Comparison of ENCODE assay signal across 16 cellular contexts in the genomic region with DNA sequence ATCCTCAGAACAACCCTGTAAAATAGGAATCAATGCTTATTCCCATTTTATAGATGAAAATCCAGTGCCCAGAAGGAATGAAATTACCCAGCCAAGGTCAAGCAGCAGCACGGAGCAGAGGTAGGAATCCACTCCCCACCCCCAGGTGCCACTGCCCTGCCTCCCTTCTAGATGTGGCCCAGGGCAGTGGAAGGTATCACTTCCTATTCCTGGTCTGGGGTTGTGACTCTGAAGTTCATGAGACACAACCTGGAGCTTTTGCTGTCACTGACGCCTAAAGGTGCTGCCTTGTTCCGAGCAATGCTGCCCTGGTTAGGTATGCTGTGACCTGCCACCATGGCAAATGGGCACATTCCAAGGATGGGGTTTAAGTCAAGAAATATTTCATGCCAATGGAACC. TPM values are rescaled to one million over a fixed set of nuclear protein-coding genes. Genes with fewer than 3 reads are reported as not detected.
A peak's percentile ranks its signal among the peaks of the same experiment; 100 is the strongest.
DNase-seq lines count a peak whose midpoint lies in the region; ATAC-seq, FAIRE-seq and TF ChIP-seq lines count a peak whose summit lies in the region.
"Had no signal": no experiment of that assay in that cellular context is flagged by ENCODE, and none has a peak within 500 bp of the region (broad histone marks: within the 10 kb centered on the region; RNA-seq: fewer than 3 reads in every experiment).

No MANE protein-coding gene starts in this region.

- no peak overlapping the region for H3K27ac ChIP-seq in H1 (ENCODE audit: low read depth, low read length)
- H3K27ac ChIP-seq: thoracic aorta had no signal

- H2BK120ac ChIP-seq in H1 (replicated peaks; ENCODE audit: low read depth, low read length), result no peak overlapping the region

- no peaks in the 10 kb centered on the region for H3K23me2 ChIP-seq in H1 (ENCODE audit: low read depth, low read length)

- H3K4me2 ChIP-seq in H1 (ENCODE audit: insufficient read depth in 1 of 2, low read depth in 2 of 2, low read length in 2 of 2), result no peak overlapping the region

- H3K56ac ChIP-seq in H1 (replicated peaks; ENCODE audit: insufficient read length, low read depth, low read length), result no peak overlapping the region

- H2BK20ac ChIP-seq in H1 (ENCODE audit: low read length), result no peak overlapping the region

- H3K9ac ChIP-seq in H1 (replicated peaks in 1 of 4; ENCODE audit: extremely low read depth in 1 of 4, low read depth in 3 of 4, low read length in 3 of 4), result no peak overlapping the region

- H3K36me3 ChIP-seq in H1 (ENCODE audit: control insufficient read depth in 2 of 4, insufficient read depth in 4 of 4, low read length in 3 of 4) (no peaks in the 10 kb centered on the region), BE2C (no peaks in the 10 kb centered on the region)
- H3K36me3 ChIP-seq: thoracic aorta had no signal

- no peak overlapping the region for H3K14ac ChIP-seq in H1 (ENCODE audit: insufficient read length)

- H3K9me3 ChIP-seq in H1 (ENCODE audit: insufficient read depth in 2 of 2, low read depth in 1 of 2, low read length in 1 of 2) (no peaks in the 10 kb centered on the region), BE2C (no peaks in the 10 kb centered on the region)
- H3K9me3 ChIP-seq: thoracic aorta had no signal

- FAIRE-seq in H1 (lab: Jason Lieb, UNC), result no peak
- FAIRE-seq: islet of Langerhans had no signal

- H2BK12ac ChIP-seq in H1 (ENCODE audit: low read depth, low read length), result no peak overlapping the region

- no peak for TF ChIP-seq EP300 in H1 (IDR thresholded peaks at IDR 0.05; ENCODE audit: borderline replicate concordance in 1 of 2, low read depth in 2 of 2, low read length in 2 of 2)

- POLR2A ChIA-PET in GM10248 (lab: Yijun Ruan, JAX) (no interaction called here), H1 (lab: Charles Lee; ENCODE audit: partially characterized antibody) (no interaction called here)

- H3K27me3 ChIP-seq in H1 (replicated peaks in 1 of 4; ENCODE audit: control insufficient read depth in 3 of 4, extremely low read depth in 1 of 4, insufficient read depth in 3 of 4, low read length in 3 of 4) (no peaks in the 10 kb centered on the region), BE2C (no peaks in the 10 kb centered on the region)

- no peak overlapping the region; the same call in 1 of the 2 replicates for H2AFZ ChIP-seq in H1 (ENCODE audit: low read length)

- CTCF ChIA-PET in GM10248 (lab: Yijun Ruan, JAX), result interaction anchor here (0.8 to 1.5 kb wide), 4 partner anchors 10 to 23 kb away, joined by 3 read pairs; no protein-coding TSS in a partner anchor
- CTCF ChIA-PET in H1 (lab: Charles Lee; ENCODE audit: partially characterized antibody), result no interaction called here

- no peak overlapping the region for H4K91ac ChIP-seq in H1 (replicated peaks; ENCODE audit: insufficient read length, low read length)

- H4K20me1 ChIP-seq in H1 (replicated peaks in 1 of 2; ENCODE audit: control insufficient read depth in 1 of 2, insufficient read depth in 2 of 2, low read length in 2 of 2), result no peaks in the 10 kb centered on the region

- H3K18ac ChIP-seq in H1 (ENCODE audit: extremely low read depth, low read length), result no peak overlapping the region

- H2AK5ac ChIP-seq in H1 (ENCODE audit: low read depth, low read length), result 0 out of 2 replicates have a peak overlapping the region, but pooled peaks have one; percentile 75

- no peak overlapping the region for H2BK5ac ChIP-seq in H1 (ENCODE audit: low read depth, low read length)

- no peak for TF ChIP-seq RAD21 in H1 (IDR thresholded peaks at IDR 0.05 in 1 of 2, conservative IDR thresholded peaks at IDR 0.05 in 1 of 2; ENCODE audit: low read depth in 2 of 2, low read length in 2 of 2)

- no peak overlapping the region for H3K4me3 ChIP-seq in H1 (ENCODE audit: extremely low read depth in 1 of 4, insufficient read depth in 2 of 4, low read depth in 3 of 4, low read length in 4 of 4)
- no peak overlapping the region for H3K4me3 ChIP-seq in BE2C (ENCODE audit: low read depth, low read length)
- H3K4me3 ChIP-seq: thoracic aorta had no signal

- no peak overlapping the region for H4K5ac ChIP-seq in H1 (ENCODE audit: insufficient read length, low read depth, low read length)

- H4K8ac ChIP-seq in H1 (ENCODE audit: extremely low read depth, insufficient read depth, low read length), result no peak overlapping the region

- no peak for TF ChIP-seq CTCF in GM10248 (IDR thresholded peaks at IDR 0.05; ENCODE audit: control extremely low read depth, extremely low read depth, low read depth, missing control alignments)
- TF ChIP-seq CTCF in H1 (IDR thresholded peaks at IDR 0.05; ENCODE audit: control extremely low read depth in 1 of 3, insufficient read depth in 1 of 3, low read depth in 1 of 3, low read length in 3 of 3), result no peak
- no peak for TF ChIP-seq CTCF in BE2C (IDR thresholded peaks at IDR 0.05; ENCODE audit: low read depth, low read length)

- peak; percentile 55 for DNase-seq in GM10248 (ENCODE audit: extremely low spot score)
- no peak for DNase-seq in H1 (ENCODE audit: low read depth in 1 of 2, low spot score in 2 of 2)
- no peak for DNase-seq in stimulated activated CD4-positive, alpha-beta T cell treated with anti-CD3 and anti-CD28 coated beads, Interleukin-2, amount 100 ng/mL, for 24 hours
- no peak for DNase-seq in BE2C
- no peak for DNase-seq in posterior vena cava (ENCODE audit: low spot score)
- DNase-seq in Ammon's horn (ENCODE audit: low spot score), result no peak
- DNase-seq: activated CD4-positive, alpha-beta T cell treated with anti-CD3 and anti-CD28 coated beads, Interleukin-2, amount 10 ng/mL, durations not matched to agents 24 days and 14 days; activated T-cell treated with anti-CD3 and anti-CD28 coated beads, Interleukin-2, amount 50 U/mL, for 48 hours; amniotic stem cell; H9; midbrain; NCI-H510A had no signal

- ATAC-seq in GM19351 (IDR thresholded peaks at IDR 0.05; ENCODE audit: unreplicated experiment) (peak; percentile 64), HG03066 (IDR thresholded peaks at IDR 0.05; ENCODE audit: low read depth, unreplicated experiment) (peak; percentile 45)

- no peaks in the 10 kb centered on the region for H3K79me2 ChIP-seq in H1 (ENCODE audit: control insufficient read depth in 1 of 2, insufficient read depth in 2 of 2, low read length in 2 of 2)

- H3K79me1 ChIP-seq in H1 (ENCODE audit: low read depth, low read length), result no peaks in the 10 kb centered on the region

- no peak for TF ChIP-seq POLR2A in H1 (IDR thresholded peaks at IDR 0.05; ENCODE audit: control extremely low read depth in 1 of 2, low read depth in 2 of 2, low read length in 2 of 2)

- H3K4me1 ChIP-seq in H1 (replicated peaks in 1 of 4; ENCODE audit: control insufficient read depth in 3 of 4, insufficient read depth in 4 of 4, low read length in 3 of 4), result no peaks in the 10 kb centered on the region
- H3K4me1 ChIP-seq in BE2C, result no peaks in the 10 kb centered on the region

- intact Hi-C loops in posterior vena cava (cut with DNase I), result no loop called here

- 92% methylated on average over 3 of the region's 3 CpGs; no CpG with 5 or more reads in 1 of the 2 experiments for WGBS in H1 (ENCODE audit: extremely low coverage in 1 of 2, insufficient coverage in 1 of 2, insufficient read length in 1 of 2, insufficient replicate concordance in 2 of 2, low coverage in 1 of 2, low lambda C conversion rate in 2 of 2, missing lambda C conversion rate in 1 of 2), 2 experiments

- H2BK15ac ChIP-seq in H1 (ENCODE audit: low read length), result no peak overlapping the region

- no peak overlapping the region for H3K23ac ChIP-seq in H1 (ENCODE audit: insufficient read length)

- H3K4ac ChIP-seq in H1 (replicated peaks; ENCODE audit: insufficient read length, low read depth, low read length), result no peak overlapping the region

TF ChIP-seq in H1, 55 proteins besides CTCF, POLR2A, EP300 and RAD21:
- no peak for TF ChIP-seq SIN3A (conservative IDR thresholded peaks at IDR 0.05 in 1 of 2, IDR thresholded peaks at IDR 0.05 in 1 of 2; ENCODE audit: low read depth in 1 of 2, low read length in 2 of 2)
- TF ChIP-seq CREB1 (IDR thresholded peaks at IDR 0.05), result no peak
- TF ChIP-seq CHD2 (IDR thresholded peaks at IDR 0.05; ENCODE audit: low read length), result no peak
- no peak for TF ChIP-seq BACH1 (IDR thresholded peaks at IDR 0.05; ENCODE audit: low read length)
- TF ChIP-seq SUZ12 (IDR thresholded peaks at IDR 0.05; ENCODE audit: low read length), result no peak
- no peak for TF ChIP-seq SIRT6 (IDR thresholded peaks at IDR 0.05; ENCODE audit: low read length)

RNA-seq across cellular contexts. Expression of a gene that starts 53.6 kb away (rescaled TPM):
- total RNA-seq in H1 (2021; fragmentation: NEBNext Ultra II Directional; extraction: Animal tissue kit (Norgen Biotek cat#: 25700)), result 2.9 and 4.5 TPM in 2 replicates
- 0.99 and 1.9 TPM in 2 replicates for polyA plus RNA-seq in H1 (2011; rRNA removed)
- polyA plus RNA-seq in H1 (2011; cell fraction: cytosol; rRNA removed), result 2.1 TPM
- 1.3 TPM for polyA plus RNA-seq in H1 (2011; cell fraction: nucleus; rRNA removed)
- 1.1 to 2.0 TPM (median 1.7 TPM) in 4 replicates for polyA plus RNA-seq in H1 (2012, experiment 1 of 2)
- polyA plus RNA-seq in H1 (2012, experiment 2 of 2), result 0.17 TPM
- polyA plus RNA-seq in H1 (2013, experiment 1 of 2), result 1.2 TPM
- polyA plus RNA-seq in H1 (2013, experiment 2 of 2), result 1.6 TPM
- 6.0 and 7.0 TPM in 2 replicates for polyA minus RNA-seq in H1 (2011; rRNA and poly(A)+ RNA removed)
- 2.3 TPM for polyA minus RNA-seq in H1 (2011; cell fraction: cytosol; rRNA and poly(A)+ RNA removed)
- polyA minus RNA-seq in H1 (2011; cell fraction: nucleus; rRNA and poly(A)+ RNA removed), result 2.0 TPM
- 17.8 TPM for polyA plus RNA-seq in BE2C (2012; ENCODE audit: insufficient read depth, insufficient read length, low read depth)
- 10 to 100 TPM in 1 of 2 donors, 1 to 10 TPM in 1; 5.8 to 14.5 TPM for total RNA-seq in posterior vena cava
